8 cellular contexts compared by ENCODE assay signal in the genomic region with DNA sequence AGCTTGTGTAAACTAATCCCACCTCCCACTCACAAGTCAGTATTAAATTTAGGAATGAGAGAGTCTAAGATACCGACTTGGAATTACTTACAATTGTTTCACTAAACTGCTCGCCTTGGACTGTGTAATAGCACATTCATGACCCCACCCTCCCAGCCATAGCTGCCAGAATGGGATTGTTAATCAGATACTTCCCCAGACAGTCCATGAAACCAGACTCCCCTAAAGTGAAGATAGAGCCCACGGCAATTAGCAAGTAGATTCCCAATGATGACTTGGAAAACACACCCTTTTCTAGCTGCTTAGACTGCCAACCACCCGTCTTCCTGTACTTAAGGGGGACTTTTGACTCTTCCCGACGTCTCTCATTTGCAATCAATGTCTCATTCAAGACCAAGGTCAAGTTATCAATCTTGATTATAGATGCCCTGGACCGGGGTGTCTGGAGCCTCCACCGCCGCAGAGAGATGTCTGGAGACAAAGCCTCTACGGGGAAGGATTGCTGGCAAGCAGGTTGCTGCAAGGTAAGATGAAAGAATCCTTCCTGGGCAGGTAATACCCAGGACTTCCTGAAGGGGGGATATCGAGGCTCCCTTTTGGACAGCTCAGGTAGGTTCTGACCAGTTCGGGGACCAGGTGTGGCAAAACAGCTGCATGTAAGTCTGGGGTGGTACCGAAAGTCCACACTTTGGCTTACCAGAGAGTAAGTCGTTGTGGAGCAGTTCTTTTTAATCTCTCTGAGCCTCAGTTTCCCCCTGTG. TPM values are rescaled to one million over a fixed set of nuclear protein-coding genes. Genes with fewer than 3 reads are reported as not detected.
DNase-seq lines count a peak whose midpoint lies in the region; ATAC-seq and TF ChIP-seq lines count a peak whose summit lies in the region.

No MANE protein-coding gene starts in this region.

- no peak overlapping the region for H3K4me3 ChIP-seq in kidney epithelial cell (ENCODE audit: low read depth, low read length)

- peak; percentile 31 for DNase-seq in ACHN
- peak; percentile 73 for DNase-seq in WTC11 (ENCODE audit: low spot score)
- no peak for DNase-seq in kidney epithelial cell (ENCODE audit: low read depth)
- DNase-seq in stimulated activated CD8-positive, alpha-beta memory T cell treated with anti-CD3 and anti-CD28 coated beads, Interleukin-4, amount 100 ng/mL, for 48 hours, result no peak

- H3K9me3 Mint-ChIP-seq in WTC11, result no peaks in the 10 kb centered on the region

- H3K36me3 Mint-ChIP-seq in WTC11, result no peaks in the 10 kb centered on the region

- H3K27me3 ChIP-seq in kidney epithelial cell (ENCODE audit: control insufficient read depth, insufficient read depth, low read length), result peaks cover 18% of the 10 kb centered on the region

- CTCF ChIA-PET in WTC11 (lab: Charles Lee), result interaction anchor here (0.6 to 2.5 kb wide), 35 partner anchors 8 to 532 kb away, joined by 3 to 18 read pairs (median 4); a partner anchor contains a TSS

- in situ Hi-C loops in ACHN (cut with HindIII; ENCODE audit: low pct_ligation_motif_present, low pct_unique_long_range_greater_than_20kb, low sequenced_read_pairs), result no loop called here

- POLR2A ChIA-PET in WTC11 (lab: Charles Lee), result interaction anchor here (0.6 to 1.0 kb wide), 4 partner anchors 60 to 209 kb away, joined by 3 to 9 read pairs (median 3); no protein-coding TSS in a partner anchor

- peaks cover 17% of the 10 kb centered on the region for H3K27me3 Mint-ChIP-seq in WTC11 (ENCODE audit: low read depth)

- peak; percentile 90 for ATAC-seq in WTC11
- ATAC-seq in HG02884 (IDR thresholded peaks at IDR 0.05; ENCODE audit: unreplicated experiment), result no peak
- no peak for ATAC-seq in GM18502 (IDR thresholded peaks at IDR 0.05; ENCODE audit: poor library complexity, unreplicated experiment)
- no peak for ATAC-seq in GM18909 (IDR thresholded peaks at IDR 0.05; ENCODE audit: poor library complexity, unreplicated experiment)

- no peaks in the 10 kb centered on the region for H3K36me3 ChIP-seq in kidney epithelial cell (ENCODE audit: control insufficient read depth, insufficient read depth, low read length)

- peak overlapping the region; percentile 62 for H3K4me3 Mint-ChIP-seq in WTC11

- H3K27ac Mint-ChIP-seq in WTC11, result no peak overlapping the region

- peaks cover 23% of the 10 kb centered on the region for H3K4me1 Mint-ChIP-seq in WTC11

- TF ChIP-seq CTCF in GM12873 (IDR thresholded peaks at IDR 0.05; ENCODE audit: insufficient read depth, low read depth, low read length, missing control alignments) (peak; percentile 60), WTC11 (IDR thresholded peaks at IDR 0.05) (peak; percentile 82), kidney epithelial cell (IDR thresholded peaks at IDR 0.05; ENCODE audit: insufficient read depth, low read length, poor library complexity, severe bottlenecking) (peak; percentile 45)

TF ChIP-seq in WTC11, 78 proteins besides CTCF, POLR2A, EP300 and RAD21:
- no peak for TF ChIP-seq ZNF671 (CRISPR knock-in tag; IDR thresholded peaks at IDR 0.05)
- TF ChIP-seq, protein P1, sequence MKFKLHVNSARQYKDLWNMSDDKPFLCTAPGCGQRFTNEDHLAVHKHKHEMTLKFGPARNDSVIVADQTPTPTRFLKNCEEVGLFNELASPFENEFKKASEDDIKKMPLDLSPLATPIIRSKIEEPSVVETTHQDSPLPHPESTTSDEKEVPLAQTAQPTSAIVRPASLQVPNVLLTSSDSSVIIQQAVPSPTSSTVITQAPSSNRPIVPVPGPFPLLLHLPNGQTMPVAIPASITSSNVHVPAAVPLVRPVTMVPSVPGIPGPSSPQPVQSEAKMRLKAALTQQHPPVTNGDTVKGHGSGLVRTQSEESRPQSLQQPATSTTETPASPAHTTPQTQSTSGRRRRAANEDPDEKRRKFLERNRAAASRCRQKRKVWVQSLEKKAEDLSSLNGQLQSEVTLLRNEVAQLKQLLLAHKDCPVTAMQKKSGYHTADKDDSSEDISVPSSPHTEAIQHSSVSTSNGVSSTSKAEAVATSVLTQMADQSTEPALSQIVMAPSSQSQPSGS (CRISPR knock-in tag; IDR thresholded peaks at IDR 0.05; ENCODE audit: borderline replicate concordance, low read depth), result no peak
- TF ChIP-seq, protein P2, sequence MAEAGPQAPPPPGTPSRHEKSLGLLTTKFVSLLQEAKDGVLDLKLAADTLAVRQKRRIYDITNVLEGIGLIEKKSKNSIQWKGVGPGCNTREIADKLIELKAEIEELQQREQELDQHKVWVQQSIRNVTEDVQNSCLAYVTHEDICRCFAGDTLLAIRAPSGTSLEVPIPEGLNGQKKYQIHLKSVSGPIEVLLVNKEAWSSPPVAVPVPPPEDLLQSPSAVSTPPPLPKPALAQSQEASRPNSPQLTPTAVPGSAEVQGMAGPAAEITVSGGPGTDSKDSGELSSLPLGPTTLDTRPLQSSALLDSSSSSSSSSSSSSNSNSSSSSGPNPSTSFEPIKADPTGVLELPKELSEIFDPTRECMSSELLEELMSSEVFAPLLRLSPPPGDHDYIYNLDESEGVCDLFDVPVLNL (CRISPR knock-in tag; IDR thresholded peaks at IDR 0.05; ENCODE audit: borderline replicate concordance, low read depth), result no peak
- no peak for TF ChIP-seq JAZF1 (CRISPR knock-in tag; IDR thresholded peaks at IDR 0.05)
- peak; percentile 69; the same call in 1 of the 2 replicates for TF ChIP-seq ZNF121 (CRISPR knock-in tag; IDR thresholded peaks at IDR 0.05)
- no peak for TF ChIP-seq ZNF423 (CRISPR knock-in tag; IDR thresholded peaks at IDR 0.05)
- TF ChIP-seq CREM (CRISPR knock-in tag; IDR thresholded peaks at IDR 0.05), result no peak
- TF ChIP-seq, protein P3, sequence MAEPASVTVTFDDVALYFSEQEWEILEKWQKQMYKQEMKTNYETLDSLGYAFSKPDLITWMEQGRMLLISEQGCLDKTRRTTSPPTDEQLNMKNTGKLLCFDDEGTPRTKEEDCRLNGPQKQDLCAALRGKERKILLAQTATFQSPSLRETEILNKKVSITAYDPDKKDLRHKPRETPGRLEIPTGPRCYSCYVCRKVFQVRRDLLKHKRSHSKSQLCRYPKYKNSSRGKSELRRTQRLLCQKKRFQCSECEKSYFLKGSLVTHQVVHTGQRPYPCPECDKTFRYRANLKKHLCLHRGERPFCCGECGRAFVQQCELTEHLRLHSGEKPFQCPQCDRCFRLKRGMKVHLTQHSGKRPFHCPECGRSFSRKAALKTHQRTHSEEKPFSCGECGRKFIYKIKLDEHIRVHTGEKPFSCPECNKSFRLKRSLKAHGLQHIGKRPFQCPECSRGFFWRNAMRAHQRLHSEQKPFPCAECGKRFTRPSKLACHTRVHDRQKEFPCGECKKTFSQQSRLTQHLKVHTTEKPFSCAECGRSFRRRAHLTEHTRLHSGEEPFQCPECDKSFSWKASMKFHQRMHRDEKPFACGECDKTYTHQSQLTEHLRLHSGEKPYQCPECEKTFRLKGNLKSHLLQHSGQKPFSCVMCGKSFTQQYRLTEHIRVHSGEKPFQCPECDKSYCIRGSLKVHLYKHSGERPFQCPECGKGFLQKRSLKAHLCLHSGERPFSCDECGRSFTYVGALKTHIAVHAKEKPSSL (CRISPR knock-in tag; conservative IDR thresholded peaks at IDR 0.05), result no peak

RNA-seq across cellular contexts. Expression of a gene that starts 12.6 kb away (rescaled TPM):
- 64.3 to 77.1 TPM (median 76.1 TPM) in 3 replicates for total RNA-seq in WTC11 (2021)
- total RNA-seq in kidney epithelial cell, result 56.7 and 65.2 TPM in 2 replicates

Comparison
In these comparisons a context has a peak if more than half of its experiments do, and no peak if none do; other contexts are left out.
1. DNase-seq: peak in ACHN (single experiment) and WTC11 (single experiment); none in kidney epithelial cell (single experiment) and stimulated activated CD8-positive, alpha-beta memory T cell treated with anti-CD3 and anti-CD28 coated beads, Interleukin-4, amount 100 ng/mL, for 48 hours (single experiment).
2. Peak in every context shown above with its lines, with median percentiles within 50 percentile points of each other: CTCF ChIP-seq.